In genomic region chr19:40850277-40850676, GRCh38 we compare ENCODE assay signal across 10 cellular contexts. TPM values are rescaled to one million over a fixed set of nuclear protein-coding genes. Genes with fewer than 3 reads are reported as not detected.
"Had no signal": no experiment of that assay in that cellular context is flagged by ENCODE, and none has a peak within 500 bp of the region (broad histone marks: within the 10 kb centered on the region; RNA-seq: fewer than 3 reads in every experiment).

A gene with protein sequence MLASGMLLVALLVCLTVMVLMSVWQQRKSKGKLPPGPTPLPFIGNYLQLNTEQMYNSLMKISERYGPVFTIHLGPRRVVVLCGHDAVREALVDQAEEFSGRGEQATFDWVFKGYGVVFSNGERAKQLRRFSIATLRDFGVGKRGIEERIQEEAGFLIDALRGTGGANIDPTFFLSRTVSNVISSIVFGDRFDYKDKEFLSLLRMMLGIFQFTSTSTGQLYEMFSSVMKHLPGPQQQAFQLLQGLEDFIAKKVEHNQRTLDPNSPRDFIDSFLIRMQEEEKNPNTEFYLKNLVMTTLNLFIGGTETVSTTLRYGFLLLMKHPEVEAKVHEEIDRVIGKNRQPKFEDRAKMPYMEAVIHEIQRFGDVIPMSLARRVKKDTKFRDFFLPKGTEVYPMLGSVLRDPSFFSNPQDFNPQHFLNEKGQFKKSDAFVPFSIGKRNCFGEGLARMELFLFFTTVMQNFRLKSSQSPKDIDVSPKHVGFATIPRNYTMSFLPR (minus strand): TSS chr19:40850447. CDS start chr19:40850426, 21 bp downstream.

RNA-seq across cellular contexts. Expression of the gene that starts here (rescaled TPM):
- total RNA-seq: activated B cell treated with CpG ODN at 0.5 μM for 24 hours; activated CD4-positive, alpha-beta memory T cell treated with anti-CD3 and anti-CD28 coated beads for 36 hours; astrocyte; body of pancreas; cardiac septum; MCF 10A; OCI-LY7; PC-9; Right ventricle myocardium inferior; SK-MEL-5 had no signal
